In the genomic region with DNA sequence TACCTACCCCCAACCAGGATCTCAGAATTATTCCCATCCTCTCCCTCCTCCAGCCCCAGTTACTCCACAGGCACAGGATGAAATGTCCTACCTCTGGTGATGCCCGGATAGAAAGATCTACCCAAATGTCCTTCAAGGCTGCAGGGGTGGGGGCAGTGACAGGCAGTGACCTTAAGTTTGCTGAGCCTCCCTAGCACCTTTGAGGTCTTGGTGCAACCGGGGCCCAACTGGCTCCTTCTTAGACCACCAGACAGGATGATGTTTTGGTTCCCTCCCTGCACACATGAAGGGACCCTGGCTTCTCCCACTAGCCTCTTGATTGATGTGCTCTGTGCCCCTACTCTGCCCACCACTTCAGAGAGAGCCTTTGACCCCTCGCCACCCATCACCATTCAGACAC, we compare ENCODE assay signal across 17 cellular contexts. TPM values are rescaled to one million over a fixed set of nuclear protein-coding genes. Genes with fewer than 3 reads are reported as not detected.
DNase-seq lines count a peak whose midpoint lies in the region; ATAC-seq and TF ChIP-seq lines count a peak whose summit lies in the region.
"Had no signal": no experiment of that assay in that cellular context is flagged by ENCODE, and none has a peak within 500 bp of the region (broad histone marks: within the 10 kb centered on the region; RNA-seq: fewer than 3 reads in every experiment).

No MANE protein-coding gene starts in this region.

- H3K4me2 ChIP-seq in neuronal stem cell (ENCODE audit: insufficient read depth, low read length, poor library complexity, severe bottlenecking): no peak overlapping the region
- H3K4me2 ChIP-seq: BLaER1, GM23338 had no signal

- H2BK15ac ChIP-seq in neuronal stem cell (ENCODE audit: low read length): no peak overlapping the region

- TF ChIP-seq CTCF in heart left ventricle (IDR thresholded peaks at IDR 0.05): no peak

- no peaks in the 10 kb centered on the region for H3K79me1 ChIP-seq in neuronal stem cell (ENCODE audit: low read depth, low read length)

- intact Hi-C loops in heart left ventricle (cut with DNase I) (loop anchor here in 3 of 10 donors (2.0 to 10.0 kb wide), 3 partner anchors 48 to 192 kb away; no protein-coding TSS in a partner anchor), Right ventricle myocardium inferior (cut with DNase I) (loop anchor here (10.0 kb wide), 1 partner anchor 192 kb away; no protein-coding TSS in a partner anchor), right cardiac atrium (cut with DNase I) (no loop called here), cardiac septum (cut with DNase I) (no loop called here)

- H4K8ac ChIP-seq in neuronal stem cell (ENCODE audit: low read depth, low read length): no peak overlapping the region

- H3K4me3 ChIP-seq in heart left ventricle: no peak overlapping the region
- no peak overlapping the region for H3K4me3 ChIP-seq in right cardiac atrium (ENCODE audit: low read length)
- no peak overlapping the region for H3K4me3 ChIP-seq in neuronal stem cell (ENCODE audit: low read length in 2 of 2)
- H3K4me3 ChIP-seq: BLaER1, GM23338 had no signal

- no peak overlapping the region for H3K14ac ChIP-seq in neuronal stem cell (ENCODE audit: low read length)

- H2AK5ac ChIP-seq in neuronal stem cell (ENCODE audit: low read depth, low read length): no peak overlapping the region

- H4K91ac ChIP-seq in neuronal stem cell (ENCODE audit: low read depth, low read length, poor library complexity): no peak overlapping the region

- no peak overlapping the region for H3K9ac ChIP-seq in neuronal stem cell (ENCODE audit: low read depth, low read length, poor library complexity)
- H3K9ac ChIP-seq: BLaER1 had no signal

- H3K9me3 ChIP-seq in heart left ventricle (peaks cover 0 to 11% (median 0%) of the 10 kb centered on the region in 12 donors), right cardiac atrium (ENCODE audit: control insufficient read depth, low read length) (no peaks in the 10 kb centered on the region), neuronal stem cell (replicated peaks in 1 of 2; ENCODE audit: control insufficient read depth in 2 of 2, insufficient read depth in 1 of 2, low read depth in 1 of 2, low read length in 2 of 2) (peaks cover 4 to 10% of the 10 kb centered on the region in 2 donors)
- H3K9me3 ChIP-seq: BLaER1 had no signal

- H3K27me3 ChIP-seq in heart left ventricle (no peaks in the 10 kb centered on the region), right cardiac atrium (ENCODE audit: control insufficient read depth, insufficient read depth) (no peaks in the 10 kb centered on the region), neuronal stem cell (ENCODE audit: control insufficient read depth in 3 of 3, insufficient read depth in 3 of 3, low read depth in 1 of 3, low read length in 3 of 3) (no peaks in the 10 kb centered on the region)
- H3K27me3 ChIP-seq: BLaER1 had no signal

- no peak overlapping the region for H3K4ac ChIP-seq in neuronal stem cell (ENCODE audit: low read length)

- DNase-seq in heart left ventricle: no peak
- DNase-seq in Right ventricle myocardium inferior (ENCODE audit: missing footprints): no peak
- DNase-seq in right cardiac atrium: no peak
- no peak for DNase-seq in cardiac septum (ENCODE audit: low spot score)
- no peak for DNase-seq in neuronal stem cell (ENCODE audit: low spot score)
- DNase-seq in kidney tubule cell (ENCODE audit: low spot score): no peak
- DNase-seq: 8988T; CD4-positive, alpha-beta memory T cell; DMS153; DMS79; GDM1; H7; HFFc6 had no signal

- peak overlapping the region; percentile 13 for H3K23ac ChIP-seq in neuronal stem cell (ENCODE audit: low read depth, low read length, poor library complexity)

- H3K4me1 ChIP-seq in heart left ventricle (peaks cover 0 to 55% (median 19%) of the 10 kb centered on the region in 12 donors), right cardiac atrium (ENCODE audit: control insufficient read depth, insufficient read depth, low read length) (peaks cover 6% of the 10 kb centered on the region), neuronal stem cell (ENCODE audit: control insufficient read depth in 2 of 2, insufficient read depth in 1 of 2, low read depth in 1 of 2, low read length in 2 of 2) (peaks cover 2 to 4% of the 10 kb centered on the region in 2 donors)
- H3K4me1 ChIP-seq: BLaER1 had no signal

- H2BK5ac ChIP-seq in neuronal stem cell (ENCODE audit: low read length): no peak overlapping the region

- no peak overlapping the region for H2AFZ ChIP-seq in neuronal stem cell (ENCODE audit: low read length)
- H2AFZ ChIP-seq: GM23338 had no signal

- H2BK120ac ChIP-seq in neuronal stem cell (ENCODE audit: low read depth, low read length): no peak overlapping the region

- H3K27ac ChIP-seq in heart left ventricle (peak overlapping the region in 11 of 12 donors; percentile 2 to 90 (median 62)), right cardiac atrium (ENCODE audit: low read length) (peak overlapping the region; percentile 55), neuronal stem cell (replicated peaks; ENCODE audit: low read length) (no peak overlapping the region)
- H3K27ac ChIP-seq: BLaER1 had no signal

- ATAC-seq in heart left ventricle (no peak), Right ventricle myocardium inferior (no peak), right cardiac atrium (no peak), GM19035 (IDR thresholded peaks at IDR 0.05; ENCODE audit: unreplicated experiment) (no peak)
- ATAC-seq: GM23338, HCT116 had no signal

- H3K36me3 ChIP-seq in heart left ventricle: peaks cover 0 to 18% (median 5%) of the 10 kb centered on the region in 9 donors
- peaks cover 7 to 29% of the 10 kb centered on the region in 2 donors for H3K36me3 ChIP-seq in neuronal stem cell (replicated peaks in 1 of 2; ENCODE audit: control insufficient read depth in 2 of 2, insufficient read depth in 2 of 2, low read length in 2 of 2)

- H3K18ac ChIP-seq in neuronal stem cell (ENCODE audit: low read length): no peak overlapping the region

- 55 to 78% (median 67%) methylated on average over 3 of the region's 3 CpGs for WGBS in heart left ventricle, 4 donors
- 64% methylated on average over 3 of the region's 3 CpGs for WGBS in right cardiac atrium
- no CpG with 5 or more reads among the region's 3 CpGs for WGBS in neuronal stem cell (ENCODE audit: extremely low coverage in 2 of 2, insufficient read length in 2 of 2, insufficient replicate concordance in 1 of 2), 2 donors

- no peak for TF ChIP-seq POLR2A in heart left ventricle (IDR thresholded peaks at IDR 0.05)

- H2BK12ac ChIP-seq in neuronal stem cell (ENCODE audit: low read length): no peak overlapping the region

RNA-seq across cellular contexts. Expression of a gene that starts 36.4 kb away (rescaled TPM):
- 10 to 100 TPM; 18.3 to 35.6 (median 25.0) TPM for total RNA-seq in heart left ventricle
- polyA plus RNA-seq in heart left ventricle: 10 to 100 TPM; 19.1 to 35.9 TPM
- total RNA-seq in Right ventricle myocardium inferior: 26.0 TPM
- total RNA-seq in right cardiac atrium: 10 to 100 TPM; 19.4 to 27.7 (median 24.6) TPM
- polyA plus RNA-seq in right cardiac atrium: 22.4 TPM
- total RNA-seq in cardiac septum: 38.6 TPM
- polyA plus RNA-seq in neuronal stem cell (2013, experiment 1 of 2): 10.3 TPM
- 11.4 TPM for polyA plus RNA-seq in neuronal stem cell (2013, experiment 2 of 2)
